Comparison of ENCODE assay signal across 17 cellular contexts in genomic region chr14:33163109-33163508, GRCh38.
"Had no signal": no experiment of that assay in that cellular context is flagged by ENCODE, and none has a peak within 500 bp of the region (broad histone marks: within the 10 kb centered on the region; RNA-seq: fewer than 3 reads in every experiment).

No MANE protein-coding gene starts in this region.

- FAIRE-seq: small intestine had no signal

- DNase-seq: activated CD4-positive, alpha-beta T cell treated with anti-CD3 and anti-CD28 coated beads for 1 hour; activated CD4-positive, alpha-beta T cell treated with anti-CD3 and anti-CD28 coated beads, Interleukin-2, amount 50 U/mL, for 48 hours; activated naive CD8-positive, alpha-beta T cell treated with anti-CD3 and anti-CD28 coated beads, Interleukin-2, amount 10 ng/mL, durations not matched to agents 7 days and 5 days; activated T-cell treated with anti-CD3 and anti-CD28 coated beads, Interleukin-2, amount 50 U/mL, for 4 hours; anterior cingulate cortex; esophagus squamous epithelium; foreskin fibroblast; glutamatergic neuron; immature natural killer cell; left cardiac atrium; midbrain; naive B cell; small intestine; uterus had no signal

- H3K4me1 ChIP-seq: right atrium auricular region, uterus had no signal

- H3K36me3 ChIP-seq: cardiac muscle cell, esophagus squamous epithelium, right atrium auricular region, uterus had no signal

- H3K27ac ChIP-seq: cardiac muscle cell, esophagus squamous epithelium, right atrium auricular region, uterus had no signal

- H3K9me3 ChIP-seq: esophagus squamous epithelium, right atrium auricular region, uterus had no signal

- ATAC-seq: activated T-cell treated with anti-CD3 and anti-CD28 coated beads, Interleukin-2, amount 50 U/mL, for 4 hours; left cardiac atrium had no signal

- H3K27me3 ChIP-seq: cardiac muscle cell, esophagus squamous epithelium, right atrium auricular region, uterus had no signal

- H3K4me3 ChIP-seq: cardiac muscle cell, esophagus squamous epithelium, lung, right atrium auricular region, uterus had no signal
